In the genomic region with DNA sequence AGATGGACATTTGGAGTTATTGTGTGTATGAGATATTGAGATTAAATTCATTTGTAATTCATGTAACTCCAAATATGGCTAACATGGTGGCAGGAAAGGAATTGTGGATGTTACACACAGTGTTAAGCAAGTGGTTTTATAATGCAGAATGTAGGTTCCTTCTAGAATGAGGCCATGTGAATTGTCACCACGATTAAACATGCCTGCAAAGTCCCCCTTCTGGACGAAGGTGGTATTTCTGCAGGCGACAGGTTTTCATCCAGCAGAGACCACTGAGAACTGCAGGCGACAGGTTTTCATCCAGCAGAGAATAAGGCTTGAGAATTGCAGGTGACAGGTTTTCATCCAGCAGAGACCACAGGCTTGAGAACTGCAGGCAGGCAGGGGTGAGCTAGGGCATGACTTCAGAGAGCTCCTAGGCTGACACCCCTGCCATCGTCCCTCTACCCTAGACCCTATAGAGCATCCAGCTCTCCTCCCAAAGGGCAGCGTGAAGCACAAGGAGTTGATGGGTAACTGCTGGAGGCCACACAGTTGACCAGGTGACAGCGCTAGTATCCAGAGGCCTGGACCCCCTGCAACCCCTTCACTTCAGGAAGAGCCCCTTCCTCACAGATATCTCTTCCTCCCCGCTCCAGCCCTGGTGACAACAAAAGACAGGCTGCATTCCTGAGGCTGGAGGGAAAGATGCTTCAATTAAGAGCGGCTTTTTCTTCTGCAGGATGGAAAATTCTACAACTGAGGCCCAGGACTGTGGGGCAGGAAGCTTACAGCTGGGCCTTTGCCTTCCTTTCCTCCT, we compare ENCODE assay signal across 8 cellular contexts.
DNase-seq lines count a peak whose midpoint lies in the region; ATAC-seq, FAIRE-seq and TF ChIP-seq lines count a peak whose summit lies in the region.

No MANE protein-coding gene starts in this region.

- H3K27me3 Mint-ChIP-seq in astrocyte (ENCODE audit: low read depth, unreplicated experiment) = peaks cover 28% of the 10 kb centered on the region

- no peak for FAIRE-seq in astrocyte (lab: Jason Lieb, UNC)

- H3K4me2 ChIP-seq in astrocyte (ENCODE audit: low read length) = no peak overlapping the region

- H3K4me3 ChIP-seq in astrocyte (ENCODE audit: insufficient read depth, low read depth, low read length) = no peak overlapping the region

- no peaks in the 10 kb centered on the region for H3K36me3 Mint-ChIP-seq in astrocyte (ENCODE audit: low read depth, unreplicated experiment)

- H3K4me1 Mint-ChIP-seq in astrocyte (ENCODE audit: low read depth, unreplicated experiment) = peaks cover 2% of the 10 kb centered on the region

- H3K27ac ChIP-seq in astrocyte (ENCODE audit: low read depth, low read length) = no peak overlapping the region

- H3K4me1 ChIP-seq in astrocyte (ENCODE audit: insufficient read depth, low read length) = no peaks in the 10 kb centered on the region

- peak; percentile 64 for TF ChIP-seq CTCF in astrocyte (IDR thresholded peaks at IDR 0.05; ENCODE audit: insufficient read depth, low read depth, low read length)

- H3K27ac Mint-ChIP-seq in astrocyte (ENCODE audit: unreplicated experiment) = no peak overlapping the region

- no peaks in the 10 kb centered on the region for H3K9me3 ChIP-seq in astrocyte (ENCODE audit: insufficient read depth, low read depth, low read length)

- ATAC-seq in HG03025 (IDR thresholded peaks at IDR 0.05; ENCODE audit: low FRiP score, unreplicated experiment) = no peak
- no peak for ATAC-seq in GM19395 (IDR thresholded peaks at IDR 0.05; ENCODE audit: unreplicated experiment)

- H3K27me3 ChIP-seq in astrocyte (ENCODE audit: insufficient read depth, low read length) = peaks cover 2% of the 10 kb centered on the region

- peaks cover 2% of the 10 kb centered on the region for H3K9me3 Mint-ChIP-seq in astrocyte (ENCODE audit: unreplicated experiment)

- H3K36me3 ChIP-seq in astrocyte (ENCODE audit: insufficient read depth, low read length) = no peaks in the 10 kb centered on the region

- H4K20me1 ChIP-seq in astrocyte (ENCODE audit: insufficient read depth, low read length) = no peaks in the 10 kb centered on the region

- H3K9ac ChIP-seq in astrocyte (ENCODE audit: low read length) = no peak overlapping the region

- H3K79me2 ChIP-seq in astrocyte (ENCODE audit: insufficient read depth, low read length) = no peaks in the 10 kb centered on the region

- DNase-seq in GM03348 (ENCODE audit: low spot score) = peak; percentile 60
- peak; percentile 27 for DNase-seq in LHCN-M2 (ENCODE audit: low read depth)
- DNase-seq in T follicular helper cell (ENCODE audit: low read depth) = peak; percentile 41
- DNase-seq in astrocyte (ENCODE audit: low read depth) = peak; percentile 12
- DNase-seq in inferior parietal cortex (ENCODE audit: extremely low spot score) = peak; percentile 48
- DNase-seq in stimulated activated CD4-positive, alpha-beta T cell treated with anti-CD3 and anti-CD28 coated beads, Interleukin-4, amount 100 ng/mL, for 24 hours = peak; percentile 59

- no peak overlapping the region for H2AFZ ChIP-seq in astrocyte (ENCODE audit: low read depth, low read length)

- no peak overlapping the region for H3K4me3 Mint-ChIP-seq in astrocyte (ENCODE audit: unreplicated experiment)
